ENCODE assay signal across 1 cellular context in genomic region chr2:30178618-30179404, GRCh38.
TF ChIP-seq lines count a peak whose summit lies in the region.

No MANE protein-coding gene starts in this region.

TF ChIP-seq in endothelial cell of umbilical vein, 7 proteins besides CTCF, POLR2A, EP300 and RAD21 (continued from another document):
- no peak for TF ChIP-seq EZH2 (IDR thresholded peaks at IDR 0.05; ENCODE audit: borderline replicate concordance, low read depth, low read length, severe bottlenecking)
- no peak for TF ChIP-seq GATA2 (IDR thresholded peaks at IDR 0.05; ENCODE audit: insufficient read depth, insufficient read length, low read depth, low read length)
- peak; percentile 18 for TF ChIP-seq JUN (IDR thresholded peaks at IDR 0.05; ENCODE audit: borderline replicate concordance, insufficient read depth, insufficient read length, low read depth)
- TF ChIP-seq MYC (IDR thresholded peaks at IDR 0.05; ENCODE audit: low read depth, low read length) = no peak
- TF ChIP-seq, protein P1, sequence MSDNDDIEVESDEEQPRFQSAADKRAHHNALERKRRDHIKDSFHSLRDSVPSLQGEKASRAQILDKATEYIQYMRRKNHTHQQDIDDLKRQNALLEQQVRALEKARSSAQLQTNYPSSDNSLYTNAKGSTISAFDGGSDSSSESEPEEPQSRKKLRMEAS (IDR thresholded peaks at IDR 0.05; ENCODE audit: insufficient read depth, insufficient read length) = no peak
- no peak for TF ChIP-seq POLR2AphosphoS5 (IDR thresholded peaks at IDR 0.05; ENCODE audit: insufficient read depth, low read depth, low read length)
